ENCODE assay signal across 36 cellular contexts in genomic region chr11:130424613-130425140, GRCh38. TPM values are rescaled to one million over a fixed set of nuclear protein-coding genes. Genes with fewer than 3 reads are reported as not detected.
"Had no signal": no experiment of that assay in that cellular context is flagged by ENCODE, and none has a peak within 500 bp of the region (broad histone marks: within the 10 kb centered on the region; RNA-seq: fewer than 3 reads in every experiment).

No MANE protein-coding gene starts in this region.

- H3K4me3 ChIP-seq: adrenal gland, breast epithelium, cardiac muscle cell, colonic mucosa, esophagus muscularis mucosa, gastrocnemius medialis, heart left ventricle had no signal

- H3K27ac ChIP-seq: adrenal gland, breast epithelium, colonic mucosa, foreskin keratinocyte, gastrocnemius medialis had no signal

- H3K36me3 ChIP-seq: adrenal gland, breast epithelium, cardiac muscle cell, colonic mucosa, esophagus muscularis mucosa, gastrocnemius medialis, heart left ventricle had no signal

- H3K9me3 ChIP-seq: adrenal gland, breast epithelium, colonic mucosa, esophagus muscularis mucosa, gastrocnemius medialis, heart left ventricle had no signal

- DNase-seq: activated CD4-positive, alpha-beta memory T cell treated with anti-CD3 and anti-CD28 coated beads for 36 hours; activated CD4-positive, alpha-beta T cell treated with anti-CD3 and anti-CD28 coated beads for 36 hours; activated CD4-positive, alpha-beta T cell treated with anti-CD3 and anti-CD28 coated beads, Interleukin-2, amount 10 ng/mL, durations not matched to agents 24 days and 14 days; activated CD4-positive, CD25-positive, alpha-beta regulatory T cell; activated CD4-positive, CD25-positive, alpha-beta regulatory T cell treated with anti-CD3 and anti-CD28 coated beads, Interleukin-2, amount 50 U/mL, for 72 hours; activated CD8-positive, alpha-beta memory T cell treated with anti-CD3 and anti-CD28 coated beads, Interleukin-2, amount 10 ng/mL, durations not matched to agents 7 days and 5 days; activated CD8-positive, alpha-beta memory T cell treated with anti-CD3 and anti-CD28 coated beads, Interleukin-2, amount 50 U/mL, for 4 hours; activated CD8-positive, alpha-beta T cell treated with anti-CD3 and anti-CD28 coated beads, Interleukin-2, amount 10 ng/mL, durations not matched to agents 7 days and 5 days; activated effector memory CD4-positive, alpha-beta T cell treated with anti-CD3 and anti-CD28 coated beads, Interleukin-2, amount 50 U/mL, for 16 hours; activated naive CD4-positive, alpha-beta T cell treated with anti-CD3 and anti-CD28 coated beads for 36 hours; activated naive CD8-positive, alpha-beta T cell treated with anti-CD3 and anti-CD28 coated beads for 36 hours; activated naive CD8-positive, alpha-beta T cell treated with anti-CD3 and anti-CD28 coated beads, Interleukin-2, amount 50 U/mL, for 24 hours; activated T-cell treated with anti-CD3 and anti-CD28 coated beads, Interleukin-2, amount 50 U/mL, for 1 hour; activated T-cell treated with anti-CD3 and anti-CD28 coated beads, Interleukin-2, amount 50 U/mL, for 48 hours; adrenal gland; amygdala; aorta; central memory CD4-positive, alpha-beta T cell; cerebellar nuclear complex; colonic mucosa; effector CD8-positive, alpha-beta T cell; erythroblast; foreskin keratinocyte; gastrocnemius medialis; glutamatergic neuron; T-helper 1 cell; T-helper 17 cell; T1000 had no signal

- ATAC-seq: activated CD4-positive, alpha-beta T cell treated with anti-CD3 and anti-CD28 coated beads for 36 hours; activated CD8-positive, alpha-beta memory T cell treated with anti-CD3 and anti-CD28 coated beads, Interleukin-2, amount 10 ng/mL, durations not matched to agents 7 days and 5 days; activated CD8-positive, alpha-beta T cell treated with anti-CD3 and anti-CD28 coated beads, Interleukin-2, amount 10 ng/mL, durations not matched to agents 7 days and 5 days; activated naive CD8-positive, alpha-beta T cell treated with anti-CD3 and anti-CD28 coated beads, Interleukin-2, amount 50 U/mL, for 24 hours; foreskin keratinocyte; gastrocnemius medialis; heart left ventricle; T-helper 17 cell had no signal

- H3K4me1 ChIP-seq: colonic mucosa, foreskin keratinocyte had no signal

RNA-seq across cellular contexts. Expression of gene ADAMTS8, which starts 3.7 kb away (rescaled TPM):
- total RNA-seq: activated CD4-positive, alpha-beta memory T cell treated with anti-CD3 and anti-CD28 coated beads for 36 hours; activated CD4-positive, alpha-beta T cell treated with anti-CD3 and anti-CD28 coated beads for 36 hours; activated CD4-positive, alpha-beta T cell treated with anti-CD3 and anti-CD28 coated beads, Interleukin-2, amount 10 ng/mL, durations not matched to agents 24 days and 14 days; activated CD8-positive, alpha-beta memory T cell treated with anti-CD3 and anti-CD28 coated beads for 36 hours; activated CD8-positive, alpha-beta memory T cell treated with anti-CD3 and anti-CD28 coated beads, Interleukin-2, amount 10 ng/mL, durations not matched to agents 7 days and 5 days; activated CD8-positive, alpha-beta T cell treated with anti-CD3 and anti-CD28 coated beads, Interleukin-2, amount 10 ng/mL, durations not matched to agents 7 days and 5 days; activated naive CD4-positive, alpha-beta T cell treated with anti-CD3 and anti-CD28 coated beads for 36 hours; activated naive CD8-positive, alpha-beta T cell treated with anti-CD3 and anti-CD28 coated beads for 36 hours; activated T-helper 1 cell treated with anti-CD3 and anti-CD28 coated beads, Interleukin-12 subunit alpha, Interleukin-12 subunit beta, Interleukin-2, Interleukin-4 antibody, amounts not matched to agents 30 ng/mL and 10 ng/mL and 1 ng/mL, durations not matched to agents 14 hours and 24 hours and 36 hours; activated T-helper 2 cell treated with anti-CD3 and anti-CD28 coated beads, Interferon-gamma antibody, Interleukin-2, Interleukin-4, amounts not matched to agents 10 μg/mL and 5 μg/mL and 100 μg/mL, durations not matched to agents 14 hours and 24 hours and 36 hours; dermis microvascular lymphatic vessel endothelial cell; foreskin keratinocyte; T-helper 17 cell had no signal
- polyA plus RNA-seq: foreskin keratinocyte had no signal

RNA-seq across cellular contexts. Expression of gene ADAMTS15, which starts 23.8 kb away (rescaled TPM):
- total RNA-seq: activated CD4-positive, alpha-beta memory T cell treated with anti-CD3 and anti-CD28 coated beads for 36 hours; activated CD4-positive, alpha-beta T cell treated with anti-CD3 and anti-CD28 coated beads for 36 hours; activated CD8-positive, alpha-beta memory T cell treated with anti-CD3 and anti-CD28 coated beads for 36 hours; activated CD8-positive, alpha-beta memory T cell treated with anti-CD3 and anti-CD28 coated beads, Interleukin-2, amount 10 ng/mL, durations not matched to agents 7 days and 5 days; activated naive CD4-positive, alpha-beta T cell treated with anti-CD3 and anti-CD28 coated beads for 36 hours; activated naive CD8-positive, alpha-beta T cell treated with anti-CD3 and anti-CD28 coated beads for 36 hours; activated T-helper 1 cell treated with anti-CD3 and anti-CD28 coated beads, Interleukin-12 subunit alpha, Interleukin-12 subunit beta, Interleukin-2, Interleukin-4 antibody, amounts not matched to agents 30 ng/mL and 10 ng/mL and 1 ng/mL, durations not matched to agents 14 hours and 24 hours and 36 hours; activated T-helper 2 cell treated with anti-CD3 and anti-CD28 coated beads, Interferon-gamma antibody, Interleukin-2, Interleukin-4, amounts not matched to agents 10 μg/mL and 5 μg/mL and 100 μg/mL, durations not matched to agents 14 hours and 24 hours and 36 hours; T-helper 17 cell had no signal
